In the genomic region with DNA sequence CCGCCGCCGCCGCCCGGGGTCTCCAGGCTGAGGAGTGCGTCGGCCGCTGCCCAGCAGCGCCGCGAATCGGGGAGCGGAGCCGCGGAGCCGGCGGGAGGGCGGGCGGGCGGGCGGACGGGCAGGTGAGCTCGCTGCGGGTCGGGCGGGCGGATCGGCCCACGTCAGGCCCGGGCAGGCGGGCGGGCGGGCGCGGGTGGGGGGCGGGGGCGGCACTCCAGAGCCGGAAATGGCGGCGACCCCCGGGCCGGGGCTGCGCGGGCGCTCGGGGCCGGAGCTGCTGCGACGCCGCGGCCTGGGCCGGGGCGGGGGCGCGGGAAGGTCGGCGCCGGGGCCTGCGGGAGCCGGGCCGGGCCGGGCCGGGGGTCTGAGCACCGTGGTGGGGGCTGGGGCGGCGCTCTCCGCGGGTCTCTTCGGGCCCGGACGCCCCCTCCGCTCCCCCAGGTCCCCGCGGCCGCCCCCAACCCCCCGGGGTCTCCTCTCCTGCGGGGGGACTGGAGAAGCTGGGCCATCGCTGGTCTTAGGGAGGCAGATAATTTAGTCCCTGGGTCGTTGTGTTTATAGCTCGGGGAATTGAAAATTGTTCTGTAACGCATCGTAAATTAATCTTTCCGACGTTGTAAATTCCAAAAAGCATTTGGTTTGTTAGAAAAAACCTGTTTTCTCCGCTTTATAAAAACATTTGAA, we compare ENCODE assay signal across 1 cellular context.
A peak's percentile ranks its signal among the peaks of the same experiment; 100 is the strongest.
TF ChIP-seq lines count a peak whose summit lies in the region.

No MANE protein-coding gene starts in this region.

TF ChIP-seq in K562, 482 proteins besides CTCF, POLR2A, EP300 and RAD21 (continued from another document):
- TF ChIP-seq, protein P1, sequence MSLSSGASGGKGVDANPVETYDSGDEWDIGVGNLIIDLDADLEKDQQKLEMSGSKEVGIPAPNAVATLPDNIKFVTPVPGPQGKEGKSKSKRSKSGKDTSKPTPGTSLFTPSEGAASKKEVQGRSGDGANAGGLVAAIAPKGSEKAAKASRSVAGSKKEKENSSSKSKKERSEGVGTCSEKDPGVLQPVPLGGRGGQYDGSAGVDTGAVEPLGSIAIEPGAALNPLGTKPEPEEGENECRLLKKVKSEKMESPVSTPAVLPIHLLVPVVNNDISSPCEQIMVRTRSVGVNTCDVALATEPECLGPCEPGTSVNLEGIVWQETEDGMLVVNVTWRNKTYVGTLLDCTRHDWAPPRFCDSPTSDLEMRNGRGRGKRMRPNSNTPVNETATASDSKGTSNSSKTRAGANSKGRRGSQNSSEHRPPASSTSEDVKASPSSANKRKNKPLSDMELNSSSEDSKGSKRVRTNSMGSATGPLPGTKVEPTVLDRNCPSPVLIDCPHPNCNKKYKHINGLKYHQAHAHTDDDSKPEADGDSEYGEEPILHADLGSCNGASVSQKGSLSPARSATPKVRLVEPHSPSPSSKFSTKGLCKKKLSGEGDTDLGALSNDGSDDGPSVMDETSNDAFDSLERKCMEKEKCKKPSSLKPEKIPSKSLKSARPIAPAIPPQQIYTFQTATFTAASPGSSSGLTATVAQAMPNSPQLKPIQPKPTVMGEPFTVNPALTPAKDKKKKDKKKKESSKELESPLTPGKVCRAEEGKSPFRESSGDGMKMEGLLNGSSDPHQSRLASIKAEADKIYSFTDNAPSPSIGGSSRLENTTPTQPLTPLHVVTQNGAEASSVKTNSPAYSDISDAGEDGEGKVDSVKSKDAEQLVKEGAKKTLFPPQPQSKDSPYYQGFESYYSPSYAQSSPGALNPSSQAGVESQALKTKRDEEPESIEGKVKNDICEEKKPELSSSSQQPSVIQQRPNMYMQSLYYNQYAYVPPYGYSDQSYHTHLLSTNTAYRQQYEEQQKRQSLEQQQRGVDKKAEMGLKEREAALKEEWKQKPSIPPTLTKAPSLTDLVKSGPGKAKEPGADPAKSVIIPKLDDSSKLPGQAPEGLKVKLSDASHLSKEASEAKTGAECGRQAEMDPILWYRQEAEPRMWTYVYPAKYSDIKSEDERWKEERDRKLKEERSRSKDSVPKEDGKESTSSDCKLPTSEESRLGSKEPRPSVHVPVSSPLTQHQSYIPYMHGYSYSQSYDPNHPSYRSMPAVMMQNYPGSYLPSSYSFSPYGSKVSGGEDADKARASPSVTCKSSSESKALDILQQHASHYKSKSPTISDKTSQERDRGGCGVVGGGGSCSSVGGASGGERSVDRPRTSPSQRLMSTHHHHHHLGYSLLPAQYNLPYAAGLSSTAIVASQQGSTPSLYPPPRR (CRISPR knock-in tag; IDR thresholded peaks at IDR 0.05; ENCODE audit: borderline replicate concordance): no peak
- TF ChIP-seq, protein P2, sequence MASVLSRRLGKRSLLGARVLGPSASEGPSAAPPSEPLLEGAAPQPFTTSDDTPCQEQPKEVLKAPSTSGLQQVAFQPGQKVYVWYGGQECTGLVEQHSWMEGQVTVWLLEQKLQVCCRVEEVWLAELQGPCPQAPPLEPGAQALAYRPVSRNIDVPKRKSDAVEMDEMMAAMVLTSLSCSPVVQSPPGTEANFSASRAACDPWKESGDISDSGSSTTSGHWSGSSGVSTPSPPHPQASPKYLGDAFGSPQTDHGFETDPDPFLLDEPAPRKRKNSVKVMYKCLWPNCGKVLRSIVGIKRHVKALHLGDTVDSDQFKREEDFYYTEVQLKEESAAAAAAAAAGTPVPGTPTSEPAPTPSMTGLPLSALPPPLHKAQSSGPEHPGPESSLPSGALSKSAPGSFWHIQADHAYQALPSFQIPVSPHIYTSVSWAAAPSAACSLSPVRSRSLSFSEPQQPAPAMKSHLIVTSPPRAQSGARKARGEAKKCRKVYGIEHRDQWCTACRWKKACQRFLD (CRISPR knock-in tag; IDR thresholded peaks at IDR 0.05): peak; percentile 59; the same call in 1 of the 2 replicates
- TF ChIP-seq, protein P3, sequence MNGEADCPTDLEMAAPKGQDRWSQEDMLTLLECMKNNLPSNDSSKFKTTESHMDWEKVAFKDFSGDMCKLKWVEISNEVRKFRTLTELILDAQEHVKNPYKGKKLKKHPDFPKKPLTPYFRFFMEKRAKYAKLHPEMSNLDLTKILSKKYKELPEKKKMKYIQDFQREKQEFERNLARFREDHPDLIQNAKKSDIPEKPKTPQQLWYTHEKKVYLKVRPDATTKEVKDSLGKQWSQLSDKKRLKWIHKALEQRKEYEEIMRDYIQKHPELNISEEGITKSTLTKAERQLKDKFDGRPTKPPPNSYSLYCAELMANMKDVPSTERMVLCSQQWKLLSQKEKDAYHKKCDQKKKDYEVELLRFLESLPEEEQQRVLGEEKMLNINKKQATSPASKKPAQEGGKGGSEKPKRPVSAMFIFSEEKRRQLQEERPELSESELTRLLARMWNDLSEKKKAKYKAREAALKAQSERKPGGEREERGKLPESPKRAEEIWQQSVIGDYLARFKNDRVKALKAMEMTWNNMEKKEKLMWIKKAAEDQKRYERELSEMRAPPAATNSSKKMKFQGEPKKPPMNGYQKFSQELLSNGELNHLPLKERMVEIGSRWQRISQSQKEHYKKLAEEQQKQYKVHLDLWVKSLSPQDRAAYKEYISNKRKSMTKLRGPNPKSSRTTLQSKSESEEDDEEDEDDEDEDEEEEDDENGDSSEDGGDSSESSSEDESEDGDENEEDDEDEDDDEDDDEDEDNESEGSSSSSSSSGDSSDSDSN (IDR thresholded peaks at IDR 0.05; ENCODE audit: borderline replicate concordance in 1 of 2, low read depth in 2 of 2, low read length in 2 of 2): 0 out of 4 replicates have a peak, but pooled peaks of 1 of the 2 experiments have one; percentile 45
- TF ChIP-seq MAFF (IDR thresholded peaks at IDR 0.05; ENCODE audit: low read length) (no peak), ZNF699 (CRISPR knock-in tag; IDR thresholded peaks at IDR 0.05; ENCODE audit: insufficient replicate concordance) (no peak), CHD1 (IDR thresholded peaks at IDR 0.05; ENCODE audit: low read length) (peak; percentile 18), PHF8 (IDR thresholded peaks at IDR 0.05; ENCODE audit: borderline replicate concordance, low read length) (peak; percentile 32; the same call in 1 of the 2 replicates)
- TF ChIP-seq, protein P4, sequence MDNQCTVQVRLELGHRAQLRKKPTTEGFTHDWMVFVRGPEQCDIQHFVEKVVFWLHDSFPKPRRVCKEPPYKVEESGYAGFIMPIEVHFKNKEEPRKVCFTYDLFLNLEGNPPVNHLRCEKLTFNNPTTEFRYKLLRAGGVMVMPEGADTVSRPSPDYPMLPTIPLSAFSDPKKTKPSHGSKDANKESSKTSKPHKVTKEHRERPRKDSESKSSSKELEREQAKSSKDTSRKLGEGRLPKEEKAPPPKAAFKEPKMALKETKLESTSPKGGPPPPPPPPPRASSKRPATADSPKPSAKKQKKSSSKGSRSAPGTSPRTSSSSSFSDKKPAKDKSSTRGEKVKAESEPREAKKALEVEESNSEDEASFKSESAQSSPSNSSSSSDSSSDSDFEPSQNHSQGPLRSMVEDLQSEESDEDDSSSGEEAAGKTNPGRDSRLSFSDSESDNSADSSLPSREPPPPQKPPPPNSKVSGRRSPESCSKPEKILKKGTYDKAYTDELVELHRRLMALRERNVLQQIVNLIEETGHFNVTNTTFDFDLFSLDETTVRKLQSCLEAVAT (IDR thresholded peaks at IDR 0.05): no peak
- TF ChIP-seq, protein P5, sequence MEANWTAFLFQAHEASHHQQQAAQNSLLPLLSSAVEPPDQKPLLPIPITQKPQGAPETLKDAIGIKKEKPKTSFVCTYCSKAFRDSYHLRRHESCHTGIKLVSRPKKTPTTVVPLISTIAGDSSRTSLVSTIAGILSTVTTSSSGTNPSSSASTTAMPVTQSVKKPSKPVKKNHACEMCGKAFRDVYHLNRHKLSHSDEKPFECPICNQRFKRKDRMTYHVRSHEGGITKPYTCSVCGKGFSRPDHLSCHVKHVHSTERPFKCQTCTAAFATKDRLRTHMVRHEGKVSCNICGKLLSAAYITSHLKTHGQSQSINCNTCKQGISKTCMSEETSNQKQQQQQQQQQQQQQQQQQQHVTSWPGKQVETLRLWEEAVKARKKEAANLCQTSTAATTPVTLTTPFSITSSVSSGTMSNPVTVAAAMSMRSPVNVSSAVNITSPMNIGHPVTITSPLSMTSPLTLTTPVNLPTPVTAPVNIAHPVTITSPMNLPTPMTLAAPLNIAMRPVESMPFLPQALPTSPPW (CRISPR knock-in tag; IDR thresholded peaks at IDR 0.05): peak; percentile 46; the same call in 1 of the 2 replicates
TF ChIP-seq in K562: peak in this region for 8.
